ENCODE assay signal across 17 cellular contexts in the genomic region with DNA sequence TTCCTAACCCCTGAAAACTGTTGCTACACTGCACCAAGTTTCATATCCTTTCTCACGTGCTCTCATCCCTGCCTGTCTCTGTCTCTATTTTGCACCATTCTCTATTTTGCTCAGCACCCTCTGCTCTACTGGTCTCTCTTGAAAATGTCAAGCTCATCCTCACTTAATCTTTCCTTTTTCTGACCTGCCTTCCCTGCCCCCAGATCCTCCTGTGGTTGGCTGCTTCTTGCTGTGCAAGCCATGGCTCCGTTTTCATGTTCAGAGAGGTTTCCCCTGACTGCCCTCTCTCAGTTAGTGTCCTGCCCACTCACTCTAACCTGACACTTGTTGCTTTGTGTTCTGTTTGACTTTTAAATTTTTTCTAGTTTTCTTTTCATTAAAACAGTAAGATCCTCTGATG. TPM values are rescaled to one million over a fixed set of nuclear protein-coding genes. Genes with fewer than 3 reads are reported as not detected.
A peak's percentile ranks its signal among the peaks of the same experiment; 100 is the strongest.
DNase-seq lines count a peak whose midpoint lies in the region; ATAC-seq lines count a peak whose summit lies in the region.
"Had no signal": no experiment of that assay in that cellular context is flagged by ENCODE, and none has a peak within 500 bp of the region (broad histone marks: within the 10 kb centered on the region; RNA-seq: fewer than 3 reads in every experiment).

No MANE protein-coding gene starts in this region.

- H3K27ac Mint-ChIP-seq in activated CD4-positive, alpha-beta T cell treated with anti-CD3 and anti-CD28 coated beads for 36 hours, result peak overlapping the region; percentile 55
- H3K27ac Mint-ChIP-seq in activated naive CD8-positive, alpha-beta T cell, result peak overlapping the region; percentile 18
- no peak overlapping the region for H3K27ac Mint-ChIP-seq in activated naive CD8-positive, alpha-beta T cell treated with anti-CD3 and anti-CD28 coated beads for 36 hours
- peak overlapping the region; percentile 69 for H3K27ac Mint-ChIP-seq in central memory CD8-positive, alpha-beta T cell (ENCODE audit: low read depth)
- H3K27ac Mint-ChIP-seq in stimulated activated naive CD8-positive, alpha-beta T cell treated with anti-CD3 and anti-CD28 coated beads, Interleukin-15, Interleukin-2, amounts not matched to agents 100 ng/mL and 50 ng/mL, for 24 hours, result peak overlapping the region; percentile 47

- H3K4me1 Mint-ChIP-seq in activated CD4-positive, alpha-beta T cell treated with anti-CD3 and anti-CD28 coated beads for 36 hours, result peaks cover 39% of the 10 kb centered on the region
- H3K4me1 Mint-ChIP-seq in activated naive CD8-positive, alpha-beta T cell (ENCODE audit: low read depth), result peaks cover 49% of the 10 kb centered on the region
- peaks cover 38% of the 10 kb centered on the region for H3K4me1 Mint-ChIP-seq in activated naive CD8-positive, alpha-beta T cell treated with anti-CD3 and anti-CD28 coated beads for 36 hours
- peaks cover 41% of the 10 kb centered on the region for H3K4me1 Mint-ChIP-seq in central memory CD8-positive, alpha-beta T cell
- peaks cover 43% of the 10 kb centered on the region for H3K4me1 Mint-ChIP-seq in stimulated activated naive CD8-positive, alpha-beta T cell treated with anti-CD3 and anti-CD28 coated beads, Interleukin-15, Interleukin-2, amounts not matched to agents 100 ng/mL and 50 ng/mL, for 24 hours (ENCODE audit: low read depth)

- DNase-seq in activated CD4-positive, alpha-beta T cell treated with anti-CD3 and anti-CD28 coated beads for 36 hours, result no peak
- DNase-seq in activated CD4-positive, alpha-beta T cell treated with anti-CD3 and anti-CD28 coated beads, Interleukin-2, amount 50 U/mL, for 1 hour, result no peak
- DNase-seq in activated naive CD8-positive, alpha-beta T cell treated with anti-CD3 and anti-CD28 coated beads for 36 hours, result no peak
- no peak for DNase-seq in central memory CD8-positive, alpha-beta T cell (ENCODE audit: low spot score in 2 of 2)
- no peak for DNase-seq in hepatic stellate cell (ENCODE audit: low spot score)
- DNase-seq: GOT3; NCI-H1048; NCI-H2107; NCI-H226; NCI-H526; NK-92 treated with Interleukin-12 subunit alpha and Interleukin-12 subunit beta, amount 100 ng/mL, for 24 hours; OCI-M1; RPMI8226 had no signal

- CTCF ChIA-PET in activated CD4-positive, alpha-beta T cell treated with anti-CD3 and anti-CD28 coated beads for 36 hours (lab: Charles Lee), result no interaction called here

- intact Hi-C loops in activated CD4-positive, alpha-beta T cell treated with anti-CD3 and anti-CD28 coated beads for 36 hours (cut with DNase I, micrococcal nuclease), result loop anchor here in 1 of 2 experiments (10.0 kb wide), 1 partner anchor 233 kb away; no protein-coding TSS in a partner anchor

- H3K9me3 Mint-ChIP-seq in activated CD4-positive, alpha-beta T cell treated with anti-CD3 and anti-CD28 coated beads for 36 hours (ENCODE audit: low read depth), result no peaks in the 10 kb centered on the region
- H3K9me3 Mint-ChIP-seq in activated naive CD8-positive, alpha-beta T cell (ENCODE audit: low read depth), result no peaks in the 10 kb centered on the region
- no peaks in the 10 kb centered on the region for H3K9me3 Mint-ChIP-seq in activated naive CD8-positive, alpha-beta T cell treated with anti-CD3 and anti-CD28 coated beads for 36 hours
- no peaks in the 10 kb centered on the region for H3K9me3 Mint-ChIP-seq in central memory CD8-positive, alpha-beta T cell
- H3K9me3 Mint-ChIP-seq in stimulated activated naive CD8-positive, alpha-beta T cell treated with anti-CD3 and anti-CD28 coated beads, Interleukin-15, Interleukin-2, amounts not matched to agents 100 ng/mL and 50 ng/mL, for 24 hours, result no peaks in the 10 kb centered on the region

- no peak for ATAC-seq in activated CD4-positive, alpha-beta T cell treated with anti-CD3 and anti-CD28 coated beads for 36 hours
- no peak for ATAC-seq in central memory CD8-positive, alpha-beta T cell (replicated peaks; ENCODE audit: extremely low read depth, poor library complexity, severe bottlenecking)
- no peak for ATAC-seq in HG03520 (IDR thresholded peaks at IDR 0.05; ENCODE audit: unreplicated experiment)
- ATAC-seq: K562 had no signal

- H3K36me3 Mint-ChIP-seq in activated CD4-positive, alpha-beta T cell treated with anti-CD3 and anti-CD28 coated beads for 36 hours (ENCODE audit: low read depth), result peaks cover 62% of the 10 kb centered on the region
- H3K36me3 Mint-ChIP-seq in activated naive CD8-positive, alpha-beta T cell, result peaks cover 3% of the 10 kb centered on the region
- H3K36me3 Mint-ChIP-seq in activated naive CD8-positive, alpha-beta T cell treated with anti-CD3 and anti-CD28 coated beads for 36 hours, result peaks cover 22% of the 10 kb centered on the region
- H3K36me3 Mint-ChIP-seq in central memory CD8-positive, alpha-beta T cell (ENCODE audit: insufficient read depth), result peaks cover 76% of the 10 kb centered on the region
- H3K36me3 Mint-ChIP-seq in stimulated activated naive CD8-positive, alpha-beta T cell treated with anti-CD3 and anti-CD28 coated beads, Interleukin-15, Interleukin-2, amounts not matched to agents 100 ng/mL and 50 ng/mL, for 24 hours (ENCODE audit: low read depth), result peaks cover 74% of the 10 kb centered on the region

- no peaks in the 10 kb centered on the region for H3K27me3 Mint-ChIP-seq in activated CD4-positive, alpha-beta T cell treated with anti-CD3 and anti-CD28 coated beads for 36 hours
- H3K27me3 Mint-ChIP-seq in activated naive CD8-positive, alpha-beta T cell, result no peaks in the 10 kb centered on the region
- no peaks in the 10 kb centered on the region for H3K27me3 Mint-ChIP-seq in activated naive CD8-positive, alpha-beta T cell treated with anti-CD3 and anti-CD28 coated beads for 36 hours
- H3K27me3 Mint-ChIP-seq in central memory CD8-positive, alpha-beta T cell, result no peaks in the 10 kb centered on the region
- no peaks in the 10 kb centered on the region for H3K27me3 Mint-ChIP-seq in stimulated activated naive CD8-positive, alpha-beta T cell treated with anti-CD3 and anti-CD28 coated beads, Interleukin-15, Interleukin-2, amounts not matched to agents 100 ng/mL and 50 ng/mL, for 24 hours

- POLR2A ChIA-PET in activated CD4-positive, alpha-beta T cell treated with anti-CD3 and anti-CD28 coated beads for 36 hours (lab: Charles Lee), result no interaction called here

- H3K4me3 Mint-ChIP-seq in activated CD4-positive, alpha-beta T cell treated with anti-CD3 and anti-CD28 coated beads for 36 hours, result no peak overlapping the region
- H3K4me3 Mint-ChIP-seq in activated naive CD8-positive, alpha-beta T cell, result no peak overlapping the region
- no peak overlapping the region for H3K4me3 Mint-ChIP-seq in activated naive CD8-positive, alpha-beta T cell treated with anti-CD3 and anti-CD28 coated beads for 36 hours
- H3K4me3 Mint-ChIP-seq in central memory CD8-positive, alpha-beta T cell, result no peak overlapping the region
- H3K4me3 Mint-ChIP-seq in stimulated activated naive CD8-positive, alpha-beta T cell treated with anti-CD3 and anti-CD28 coated beads, Interleukin-15, Interleukin-2, amounts not matched to agents 100 ng/mL and 50 ng/mL, for 24 hours, result no peak overlapping the region

RNA-seq across cellular contexts. Expression of a gene that starts 6.0 kb away (rescaled TPM):
- 10 to 100 TPM; 16.2 to 18.2 TPM for total RNA-seq in activated CD4-positive, alpha-beta T cell treated with anti-CD3 and anti-CD28 coated beads for 36 hours
- total RNA-seq in activated naive CD8-positive, alpha-beta T cell treated with anti-CD3 and anti-CD28 coated beads for 36 hours, result 10 to 100 TPM; 16.1 to 18.6 TPM

RNA-seq across cellular contexts. Expression of a gene that starts 17.4 kb away (rescaled TPM):
- total RNA-seq in activated CD4-positive, alpha-beta T cell treated with anti-CD3 and anti-CD28 coated beads for 36 hours, result not detected
- total RNA-seq in activated naive CD8-positive, alpha-beta T cell treated with anti-CD3 and anti-CD28 coated beads for 36 hours, result under 1 TPM in 1 of 2 experiments, not detected in 1; 0.14 TPM
